Comparison of ENCODE assay signal across 16 cellular contexts in genomic region chr14:54258382-54258781, GRCh38.
DNase-seq lines count a peak whose midpoint lies in the region; ATAC-seq, FAIRE-seq and TF ChIP-seq lines count a peak whose summit lies in the region.
"Had no signal": no experiment of that assay in that cellular context is flagged by ENCODE, and none has a peak within 500 bp of the region (broad histone marks: within the 10 kb centered on the region; RNA-seq: fewer than 3 reads in every experiment).

No MANE protein-coding gene starts in this region.

- no peak overlapping the region for H3K9ac ChIP-seq in HCT116 (ENCODE audit: low read length)
- H3K9ac ChIP-seq in H1 (replicated peaks in 1 of 4; ENCODE audit: extremely low read depth in 1 of 4, low read depth in 3 of 4, low read length in 3 of 4) = no peak overlapping the region
- H3K9ac ChIP-seq in neural progenitor cell = no peak overlapping the region

- no peak overlapping the region for H3K14ac ChIP-seq in H1 (ENCODE audit: insufficient read length)

- no peaks in the 10 kb centered on the region for H4K20me1 ChIP-seq in HCT116 (ENCODE audit: insufficient read depth)
- no peaks in the 10 kb centered on the region for H4K20me1 ChIP-seq in H1 (replicated peaks in 1 of 2; ENCODE audit: control insufficient read depth in 1 of 2, insufficient read depth in 2 of 2, low read length in 2 of 2)
- peaks cover 7% of the 10 kb centered on the region for H4K20me1 ChIP-seq in neural progenitor cell (ENCODE audit: low read depth)

- H2AFZ ChIP-seq in HCT116 (ENCODE audit: low read depth, low read length, poor library complexity, severe bottlenecking) (no peak overlapping the region), H1 (ENCODE audit: low read length) (no peak overlapping the region), neural progenitor cell (replicated peaks) (no peak overlapping the region)

- H3K27me3 Mint-ChIP-seq in neural progenitor cell (ENCODE audit: insufficient read depth, low read depth) = peaks cover 5% of the 10 kb centered on the region
- peaks cover 7 to 30% of the 10 kb centered on the region in 2 donors for H3K27me3 Mint-ChIP-seq in CD8-positive, alpha-beta memory T cell

- H4K8ac ChIP-seq in H1 (ENCODE audit: extremely low read depth, insufficient read depth, low read length) = no peak overlapping the region

- DNase-seq in G401 (ENCODE audit: low spot score) (peak; percentile 32), HCT116 (ENCODE audit: low read depth, low spot score) (no peak), H1 (ENCODE audit: low read depth in 1 of 2, low spot score in 2 of 2) (no peak), neural progenitor cell (ENCODE audit: low spot score) (no peak), NCI-H1436 treated with DMSO at 0.1 percent for 48 hours (lab: John Stamatoyannopoulos, UW) (no peak), NCI-H82 treated with DMSO at 0.1 percent for 48 hours (lab: John Stamatoyannopoulos, UW; ENCODE audit: unreplicated experiment) (no peak)
- DNase-seq in CD8-positive, alpha-beta memory T cell = no peak
- DNase-seq: C1 segment of cervical spinal cord; CD4-positive, alpha-beta T cell; DMS79; GOT3; HCEC 1CT had no signal

- H3K79me1 ChIP-seq in H1 (ENCODE audit: low read depth, low read length) = no peaks in the 10 kb centered on the region

- H3K4me1 ChIP-seq in HCT116 (ENCODE audit: control insufficient read depth in 1 of 2, insufficient read depth in 2 of 2, low read length in 2 of 2) (peaks cover 14 to 28% of the 10 kb centered on the region in 2 experiments), H1 (replicated peaks in 1 of 4; ENCODE audit: control insufficient read depth in 3 of 4, insufficient read depth in 4 of 4, low read length in 3 of 4) (peaks cover 0 to 10% (median 6%) of the 10 kb centered on the region in 4 experiments; a peak in 3 of 7 replicates), neural progenitor cell (peaks cover 67% of the 10 kb centered on the region)
- no peaks in the 10 kb centered on the region for H3K4me1 ChIP-seq in CD8-positive, alpha-beta memory T cell (ENCODE audit: insufficient read depth, low read length)

- no peak overlapping the region for H3K18ac ChIP-seq in H1 (ENCODE audit: extremely low read depth, low read length)

- H3K56ac ChIP-seq in H1 (replicated peaks; ENCODE audit: insufficient read length, low read depth, low read length) = no peak overlapping the region

- H2AK5ac ChIP-seq in H1 (ENCODE audit: low read depth, low read length) = no peak overlapping the region

- POLR2A ChIA-PET in HCT116 (lab: Charles Lee) = no interaction called here
- POLR2A ChIA-PET in H1 (lab: Charles Lee; ENCODE audit: partially characterized antibody) = no interaction called here
- POLR2A ChIA-PET in CD8-positive, alpha-beta memory T cell (lab: Charles Lee) = no interaction called here

- H3K4me3 ChIP-seq in HCT116 (replicated peaks in 1 of 2; ENCODE audit: low read depth in 1 of 2, low read length in 2 of 2) (no peak overlapping the region), H1 (ENCODE audit: extremely low read depth in 1 of 4, insufficient read depth in 2 of 4, low read depth in 3 of 4, low read length in 4 of 4) (no peak overlapping the region), neural progenitor cell (no peak overlapping the region)
- no peak overlapping the region for H3K4me3 ChIP-seq in CD8-positive, alpha-beta memory T cell (ENCODE audit: low read length)

- H3K79me2 ChIP-seq in HCT116 (ENCODE audit: insufficient read depth, low read length) = no peaks in the 10 kb centered on the region
- no peaks in the 10 kb centered on the region for H3K79me2 ChIP-seq in H1 (ENCODE audit: control insufficient read depth in 1 of 2, insufficient read depth in 2 of 2, low read length in 2 of 2)
- no peaks in the 10 kb centered on the region for H3K79me2 ChIP-seq in neural progenitor cell (ENCODE audit: low read depth)

- BruUV-seq in HCT116 (replicated peaks; lab: Mats Ljungman, UMichigan) = no TSS peak

- peak overlapping the region; percentile 81 for H3K27ac Mint-ChIP-seq in neural progenitor cell
- H3K27ac Mint-ChIP-seq in CD8-positive, alpha-beta memory T cell = no peak overlapping the region
- H3K27ac Mint-ChIP-seq: B cell; CD4-positive, alpha-beta T cell had no signal

- no peaks in the 10 kb centered on the region for H3K23me2 ChIP-seq in H1 (ENCODE audit: low read depth, low read length)

- TF ChIP-seq RAD21 in HCT116 (IDR thresholded peaks at IDR 0.05; ENCODE audit: low read depth) (no peak), H1 (IDR thresholded peaks at IDR 0.05 in 1 of 2, conservative IDR thresholded peaks at IDR 0.05 in 1 of 2; ENCODE audit: low read depth in 2 of 2, low read length in 2 of 2) (no peak)

- intact Hi-C loops in HCT116 (cut with micrococcal nuclease) = no loop called here

- no peaks in the 10 kb centered on the region for H3K9me2 ChIP-seq in HCT116 (ENCODE audit: insufficient read depth)

- TF ChIP-seq CTCF in HCT116 (IDR thresholded peaks at IDR 0.05 in 2 of 3, conservative IDR thresholded peaks at IDR 0.05 in 1 of 3; ENCODE audit: borderline replicate concordance in 1 of 3, insufficient read depth in 1 of 3, low read depth in 2 of 3, low read length in 2 of 3) (no peak), H1 (IDR thresholded peaks at IDR 0.05; ENCODE audit: control extremely low read depth in 1 of 3, insufficient read depth in 1 of 3, low read depth in 1 of 3, low read length in 3 of 3) (no peak), neural progenitor cell (IDR thresholded peaks at IDR 0.05) (no peak)

- H3K4me1 Mint-ChIP-seq in neural progenitor cell = peaks cover 44% of the 10 kb centered on the region
- H3K4me1 Mint-ChIP-seq in CD8-positive, alpha-beta memory T cell = no peaks in the 10 kb centered on the region
- H3K4me1 Mint-ChIP-seq: B cell had no signal

- FAIRE-seq in H1 (lab: Jason Lieb, UNC) = no peak
- FAIRE-seq: A204.1, GM12891 had no signal

- no peak for TF ChIP-seq EP300 in H1 (IDR thresholded peaks at IDR 0.05; ENCODE audit: borderline replicate concordance in 1 of 2, low read depth in 2 of 2, low read length in 2 of 2)

- no peak overlapping the region for H3K4me3 Mint-ChIP-seq in neural progenitor cell
- H3K4me3 Mint-ChIP-seq in CD8-positive, alpha-beta memory T cell = no peak overlapping the region
- H3K4me3 Mint-ChIP-seq: B cell; CD4-positive, alpha-beta T cell had no signal

- in situ Hi-C loops in G401 (cut with HindIII; ENCODE audit: low sequenced_read_pairs) = no loop called here

- no peak overlapping the region for H2BK120ac ChIP-seq in H1 (replicated peaks; ENCODE audit: low read depth, low read length)

- CTCF ChIA-PET in HCT116 (lab: Charles Lee) = no interaction called here
- CTCF ChIA-PET in H1 (lab: Charles Lee; ENCODE audit: partially characterized antibody) = no interaction called here
- CTCF ChIA-PET in CD8-positive, alpha-beta memory T cell (lab: Charles Lee) = no interaction called here

- 100% methylated on average over 1 of the region's 1 CpG; no CpG with 5 or more reads in 1 of the 2 experiments for WGBS in H1 (ENCODE audit: extremely low coverage in 1 of 2, insufficient coverage in 1 of 2, insufficient read length in 1 of 2, insufficient replicate concordance in 2 of 2, low coverage in 1 of 2, low lambda C conversion rate in 2 of 2, missing lambda C conversion rate in 1 of 2), 2 experiments

- no peak overlapping the region for H3K23ac ChIP-seq in H1 (ENCODE audit: insufficient read length)

- no peak overlapping the region for H2BK20ac ChIP-seq in H1 (ENCODE audit: low read length)

- H3K4me2 ChIP-seq in HCT116 (ENCODE audit: low read length) (0 out of 2 replicates have a peak overlapping the region, but pooled peaks have one; percentile 21), H1 (ENCODE audit: insufficient read depth in 1 of 2, low read depth in 2 of 2, low read length in 2 of 2) (no peak overlapping the region), neural progenitor cell (peak overlapping the region; percentile 60)

- H2BK12ac ChIP-seq in H1 (ENCODE audit: low read depth, low read length) = peak overlapping the region; percentile 89

- no peak overlapping the region for H2BK15ac ChIP-seq in H1 (ENCODE audit: low read length)

- peaks cover 4% of the 10 kb centered on the region for H3K9me3 Mint-ChIP-seq in neural progenitor cell
- H3K9me3 Mint-ChIP-seq in CD8-positive, alpha-beta memory T cell = peaks cover 0 to 3% (median 0%) of the 10 kb centered on the region in 5 donors
- H3K9me3 Mint-ChIP-seq: CD4-positive, alpha-beta T cell had no signal

- TF ChIP-seq POLR2A in HCT116 (IDR thresholded peaks at IDR 0.05; ENCODE audit: borderline replicate concordance, extremely low read depth, insufficient read depth, insufficient read length) (no peak), H1 (IDR thresholded peaks at IDR 0.05; ENCODE audit: control extremely low read depth in 1 of 2, low read depth in 2 of 2, low read length in 2 of 2) (no peak)

- no peak overlapping the region for H3K4ac ChIP-seq in H1 (replicated peaks; ENCODE audit: insufficient read length, low read depth, low read length)

- H3K36me3 ChIP-seq in HCT116 (ENCODE audit: control insufficient read depth in 1 of 2, insufficient read depth in 2 of 2, low read length in 2 of 2) (no peaks in the 10 kb centered on the region), H1 (ENCODE audit: control insufficient read depth in 2 of 4, insufficient read depth in 4 of 4, low read length in 3 of 4) (no peaks in the 10 kb centered on the region), neural progenitor cell (no peaks in the 10 kb centered on the region)
- no peaks in the 10 kb centered on the region for H3K36me3 ChIP-seq in CD8-positive, alpha-beta memory T cell (ENCODE audit: insufficient read depth, low read length)

- H3K27ac ChIP-seq in HCT116 (ENCODE audit: low read depth, low read length) = 0 out of 2 replicates have a peak overlapping the region, but pooled peaks have one; percentile 17
- no peak overlapping the region for H3K27ac ChIP-seq in H1 (ENCODE audit: low read depth, low read length)
- H3K27ac ChIP-seq in neural progenitor cell = peak overlapping the region; percentile 92
- no peak overlapping the region for H3K27ac ChIP-seq in CD8-positive, alpha-beta memory T cell (ENCODE audit: low read depth, low read length)
- H3K27ac ChIP-seq: HL-60 had no signal

- H3K27me3 ChIP-seq in HCT116 (ENCODE audit: insufficient read depth, low read length) (no peaks in the 10 kb centered on the region), H1 (replicated peaks in 1 of 4; ENCODE audit: control insufficient read depth in 3 of 4, extremely low read depth in 1 of 4, insufficient read depth in 3 of 4, low read length in 3 of 4) (no peaks in the 10 kb centered on the region), neural progenitor cell (peaks cover 42% of the 10 kb centered on the region)
- H3K27me3 ChIP-seq in CD8-positive, alpha-beta memory T cell (ENCODE audit: insufficient read depth, low read length, poor library complexity, severe bottlenecking) = no peaks in the 10 kb centered on the region

- RAD21 ChIA-PET in HCT116 (lab: Charles Lee; ENCODE audit: low non-redundant PET in 1 of 2, low total read pairs in 2 of 2, uncharacterized antibody in 2 of 2, unreplicated experiment in 2 of 2) = no interaction called here

- no peak overlapping the region for H4K5ac ChIP-seq in H1 (ENCODE audit: insufficient read length, low read depth, low read length)

- peaks cover 51% of the 10 kb centered on the region for H3F3A ChIP-seq in neural progenitor cell (ENCODE audit: low read depth)

- H2BK5ac ChIP-seq in H1 (ENCODE audit: low read depth, low read length) = no peak overlapping the region

- no peaks in the 10 kb centered on the region for H3K36me3 Mint-ChIP-seq in neural progenitor cell
- no peaks in the 10 kb centered on the region for H3K36me3 Mint-ChIP-seq in CD8-positive, alpha-beta memory T cell

- H4K91ac ChIP-seq in H1 (replicated peaks; ENCODE audit: insufficient read length, low read length) = no peak overlapping the region

- H3K9me3 ChIP-seq in HCT116 (ENCODE audit: control insufficient read depth in 1 of 2, insufficient read depth in 1 of 2, low read depth in 1 of 2, low read length in 2 of 2) (no peaks in the 10 kb centered on the region), H1 (ENCODE audit: insufficient read depth in 2 of 2, low read depth in 1 of 2, low read length in 1 of 2) (no peaks in the 10 kb centered on the region), neural progenitor cell (ENCODE audit: low read depth) (no peaks in the 10 kb centered on the region)
- H3K9me3 ChIP-seq in CD8-positive, alpha-beta memory T cell (ENCODE audit: low read length) = no peaks in the 10 kb centered on the region

- no peak for ATAC-seq in HCT116

Comparison
In these comparisons a context has a peak if more than half of its experiments do, and no peak if none do; other contexts are left out.
1. H3K27ac ChIP-seq: peak in HCT116 (single experiment) and neural progenitor cell (single experiment); none in H1 (single experiment) and CD8-positive, alpha-beta memory T cell (single experiment).
2. H3K4me2 ChIP-seq: peak in HCT116 (single experiment) and neural progenitor cell (single experiment); none in H1 (0 of 2).